In the genomic region with DNA sequence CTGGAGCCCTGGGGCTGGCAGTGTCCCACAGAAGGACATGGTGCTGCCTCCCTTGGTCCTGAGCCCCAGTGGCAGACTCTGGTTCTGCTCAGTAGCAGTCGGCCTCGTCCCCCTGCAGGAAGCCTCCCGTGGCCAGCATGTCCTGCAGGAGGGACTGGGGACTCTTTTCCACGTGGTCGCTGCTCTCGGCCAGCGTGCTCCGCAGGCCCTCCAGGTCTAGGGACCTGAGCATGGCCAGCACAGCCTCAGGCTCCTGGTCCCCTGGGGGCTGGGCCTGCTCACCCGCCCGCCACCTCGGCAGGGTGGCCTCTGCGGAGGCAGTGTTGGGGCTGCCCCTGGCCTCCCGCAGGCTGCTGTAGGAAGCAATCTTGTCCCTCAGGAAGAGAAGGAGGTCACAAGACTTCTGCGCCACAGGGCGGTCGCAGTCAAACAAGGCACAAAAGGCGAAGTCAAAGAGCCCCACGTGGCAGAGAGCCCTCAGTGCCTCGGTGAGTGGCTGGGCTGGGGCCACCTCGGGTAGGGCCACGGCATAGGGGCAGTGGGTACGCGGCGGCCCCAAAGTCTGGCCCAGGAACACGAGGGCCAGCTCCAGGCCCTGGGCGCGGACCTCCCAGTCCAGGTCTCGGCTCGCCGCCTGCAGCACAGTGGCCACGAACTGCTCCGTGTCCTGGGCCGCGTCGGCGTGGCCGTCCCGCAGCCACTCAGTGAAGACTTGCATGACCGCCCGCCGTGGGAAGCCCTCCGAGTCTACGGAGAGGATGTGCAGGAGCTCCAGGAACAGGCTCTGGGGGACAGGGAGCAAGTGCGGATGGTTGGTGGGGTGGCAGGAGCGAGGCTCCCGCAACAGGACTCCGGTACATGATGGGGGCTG, we compare ENCODE assay signal across 1 cellular context.
TF ChIP-seq lines count a peak whose summit lies in the region.

No MANE protein-coding gene starts in this region.

TF ChIP-seq in GM23338, 12 proteins besides CTCF, POLR2A, EP300 and RAD21 (continued from another document):
- TF ChIP-seq, protein P1, sequence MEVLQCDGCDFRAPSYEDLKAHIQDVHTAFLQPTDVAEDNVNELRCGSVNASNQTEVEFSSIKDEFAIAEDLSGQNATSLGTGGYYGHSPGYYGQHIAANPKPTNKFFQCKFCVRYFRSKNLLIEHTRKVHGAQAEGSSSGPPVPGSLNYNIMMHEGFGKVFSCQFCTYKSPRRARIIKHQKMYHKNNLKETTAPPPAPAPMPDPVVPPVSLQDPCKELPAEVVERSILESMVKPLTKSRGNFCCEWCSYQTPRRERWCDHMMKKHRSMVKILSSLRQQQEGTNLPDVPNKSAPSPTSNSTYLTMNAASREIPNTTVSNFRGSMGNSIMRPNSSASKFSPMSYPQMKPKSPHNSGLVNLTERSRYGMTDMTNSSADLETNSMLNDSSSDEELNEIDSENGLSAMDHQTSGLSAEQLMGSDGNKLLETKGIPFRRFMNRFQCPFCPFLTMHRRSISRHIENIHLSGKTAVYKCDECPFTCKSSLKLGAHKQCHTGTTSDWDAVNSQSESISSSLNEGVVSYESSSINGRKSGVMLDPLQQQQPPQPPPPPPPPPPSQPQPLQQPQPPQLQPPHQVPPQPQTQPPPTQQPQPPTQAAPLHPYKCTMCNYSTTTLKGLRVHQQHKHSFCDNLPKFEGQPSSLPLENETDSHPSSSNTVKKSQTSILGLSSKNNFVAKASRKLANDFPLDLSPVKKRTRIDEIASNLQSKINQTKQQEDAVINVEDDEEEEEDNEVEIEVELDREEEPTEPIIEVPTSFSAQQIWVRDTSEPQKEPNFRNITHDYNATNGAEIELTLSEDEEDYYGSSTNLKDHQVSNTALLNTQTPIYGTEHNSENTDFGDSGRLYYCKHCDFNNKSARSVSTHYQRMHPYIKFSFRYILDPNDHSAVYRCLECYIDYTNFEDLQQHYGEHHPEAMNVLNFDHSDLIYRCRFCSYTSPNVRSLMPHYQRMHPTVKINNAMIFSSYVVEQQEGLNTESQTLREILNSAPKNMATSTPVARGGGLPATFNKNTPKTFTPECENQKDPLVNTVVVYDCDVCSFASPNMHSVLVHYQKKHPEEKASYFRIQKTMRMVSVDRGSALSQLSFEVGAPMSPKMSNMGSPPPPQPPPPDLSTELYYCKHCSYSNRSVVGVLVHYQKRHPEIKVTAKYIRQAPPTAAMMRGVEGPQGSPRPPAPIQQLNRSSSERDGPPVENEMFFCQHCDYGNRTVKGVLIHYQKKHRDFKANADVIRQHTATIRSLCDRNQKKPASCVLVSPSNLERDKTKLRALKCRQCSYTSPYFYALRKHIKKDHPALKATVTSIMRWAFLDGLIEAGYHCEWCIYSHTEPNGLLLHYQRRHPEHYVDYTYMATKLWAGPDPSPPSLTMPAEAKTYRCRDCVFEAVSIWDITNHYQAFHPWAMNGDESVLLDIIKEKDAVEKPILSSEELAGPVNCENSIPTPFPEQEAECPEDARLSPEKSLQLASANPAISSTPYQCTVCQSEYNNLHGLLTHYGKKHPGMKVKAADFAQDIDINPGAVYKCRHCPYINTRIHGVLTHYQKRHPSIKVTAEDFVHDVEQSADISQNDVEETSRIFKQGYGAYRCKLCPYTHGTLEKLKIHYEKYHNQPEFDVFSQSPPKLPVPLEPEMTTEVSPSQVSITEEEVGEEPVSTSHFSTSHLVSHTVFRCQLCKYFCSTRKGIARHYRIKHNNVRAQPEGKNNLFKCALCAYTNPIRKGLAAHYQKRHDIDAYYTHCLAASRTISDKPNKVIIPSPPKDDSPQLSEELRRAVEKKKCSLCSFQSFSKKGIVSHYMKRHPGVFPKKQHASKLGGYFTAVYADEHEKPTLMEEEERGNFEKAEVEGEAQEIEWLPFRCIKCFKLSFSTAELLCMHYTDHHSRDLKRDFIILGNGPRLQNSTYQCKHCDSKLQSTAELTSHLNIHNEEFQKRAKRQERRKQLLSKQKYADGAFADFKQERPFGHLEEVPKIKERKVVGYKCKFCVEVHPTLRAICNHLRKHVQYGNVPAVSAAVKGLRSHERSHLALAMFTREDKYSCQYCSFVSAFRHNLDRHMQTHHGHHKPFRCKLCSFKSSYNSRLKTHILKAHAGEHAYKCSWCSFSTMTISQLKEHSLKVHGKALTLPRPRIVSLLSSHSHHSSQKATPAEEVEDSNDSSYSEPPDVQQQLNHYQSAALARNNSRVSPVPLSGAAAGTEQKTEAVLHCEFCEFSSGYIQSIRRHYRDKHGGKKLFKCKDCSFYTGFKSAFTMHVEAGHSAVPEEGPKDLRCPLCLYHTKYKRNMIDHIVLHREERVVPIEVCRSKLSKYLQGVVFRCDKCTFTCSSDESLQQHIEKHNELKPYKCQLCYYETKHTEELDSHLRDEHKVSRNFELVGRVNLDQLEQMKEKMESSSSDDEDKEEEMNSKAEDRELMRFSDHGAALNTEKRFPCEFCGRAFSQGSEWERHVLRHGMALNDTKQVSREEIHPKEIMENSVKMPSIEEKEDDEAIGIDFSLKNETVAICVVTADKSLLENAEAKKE (CRISPR knock-in tag; IDR thresholded peaks at IDR 0.05) = no peak
